ENCODE assay signal across 8 cellular contexts in genomic region chr19:1690570-1691307, GRCh38. TPM values are rescaled to one million over a fixed set of nuclear protein-coding genes. Genes with fewer than 3 reads are reported as not detected.
A peak's percentile ranks its signal among the peaks of the same experiment; 100 is the strongest.
DNase-seq lines count a peak whose midpoint lies in the region; ATAC-seq and TF ChIP-seq lines count a peak whose summit lies in the region.

No MANE protein-coding gene starts in this region.

- H3K27me3 ChIP-seq in lung (ENCODE audit: control insufficient read depth, insufficient read depth), result peaks cover 6% of the 10 kb centered on the region

- H3K4me3 Mint-ChIP-seq in activated T-helper 17 cell treated with anti-CD3 and anti-CD28 coated beads, Interleukin-2, amount 50 U/mL, for 72 hours, result no peak overlapping the region

- peaks cover 7% of the 10 kb centered on the region for H3K9me3 Mint-ChIP-seq in activated T-helper 17 cell treated with anti-CD3 and anti-CD28 coated beads, Interleukin-2, amount 50 U/mL, for 72 hours

- H3K9me3 ChIP-seq in lung (ENCODE audit: control insufficient read depth in 2 of 2, insufficient read depth in 1 of 2, low read length in 1 of 2), result peaks cover 0 to 11% of the 10 kb centered on the region in 2 donors

- 16 to 17% methylated on average over 29 to 32 of the region's 32 CpGs for WGBS in lung, 2 donors

- peak; percentile 52 for ATAC-seq in activated T-helper 17 cell treated with anti-CD3 and anti-CD28 coated beads, Interleukin-2, amount 50 U/mL, for 72 hours (replicated peaks)
- no peak for ATAC-seq in lung (ENCODE audit: insufficient read depth, low FRiP score)
- no peak for ATAC-seq in GM21528 (IDR thresholded peaks at IDR 0.05; ENCODE audit: low FRiP score, unreplicated experiment)
- ATAC-seq in GM21723 (IDR thresholded peaks at IDR 0.05; ENCODE audit: unreplicated experiment), result no peak
- ATAC-seq in GM21529 (IDR thresholded peaks at IDR 0.05; ENCODE audit: unreplicated experiment), result no peak

- H3K27me3 Mint-ChIP-seq in activated T-helper 17 cell treated with anti-CD3 and anti-CD28 coated beads, Interleukin-2, amount 50 U/mL, for 72 hours, result peaks cover 20% of the 10 kb centered on the region

- no peaks in the 10 kb centered on the region for H3K4me1 Mint-ChIP-seq in activated T-helper 17 cell treated with anti-CD3 and anti-CD28 coated beads, Interleukin-2, amount 50 U/mL, for 72 hours

- peaks cover 0 to 4% of the 10 kb centered on the region in 2 donors for H3K4me1 ChIP-seq in lung (ENCODE audit: control insufficient read depth in 2 of 2, insufficient read depth in 2 of 2, low read length in 2 of 2)

- H3K27ac ChIP-seq in lung (ENCODE audit: low read depth in 1 of 2, low read length in 1 of 2), result no peak overlapping the region

- DNase-seq in EL (peak; percentile 35), NCI-H460 (ENCODE audit: extremely low read depth, low read depth) (peak; percentile 36), lung (ENCODE audit: low spot score) (peak; percentile 40), SW 1271 (lab: John Stamatoyannopoulos, UW) (no peak)

- no peaks in the 10 kb centered on the region for H3K36me3 Mint-ChIP-seq in activated T-helper 17 cell treated with anti-CD3 and anti-CD28 coated beads, Interleukin-2, amount 50 U/mL, for 72 hours (ENCODE audit: low read depth)

- no peak for TF ChIP-seq CTCF in lung (IDR thresholded peaks at IDR 0.05; ENCODE audit: control extremely low read depth, extremely low read depth)

- H3K36me3 ChIP-seq in lung (ENCODE audit: control insufficient read depth in 2 of 2, insufficient read depth in 2 of 2, low read length in 2 of 2), result no peaks in the 10 kb centered on the region

- no peak overlapping the region for H3K4me3 ChIP-seq in lung

- no peak overlapping the region for H3K27ac Mint-ChIP-seq in activated T-helper 17 cell treated with anti-CD3 and anti-CD28 coated beads, Interleukin-2, amount 50 U/mL, for 72 hours

RNA-seq across cellular contexts. Expression of gene TCF3, which starts 38.3 kb away (rescaled TPM):
- 44.8 and 50.1 TPM in 2 replicates for total RNA-seq in NCI-H460 (2014; rRNA removed; shearing (Covaris generic))
- polyA plus RNA-seq in NCI-H460 (2014; cell fraction: nucleus; rRNA removed), result 103 and 104 TPM in 2 replicates
- total RNA-seq in activated T-helper 17 cell treated with anti-CD3 and anti-CD28 coated beads, Interleukin-2, amount 50 U/mL, for 72 hours, result 10 to 100 TPM; 53.6 to 87.0 TPM
- total RNA-seq in lung, result 10 to 100 TPM; 50.2 to 58.1 TPM
- polyA plus RNA-seq in lung, result 10 to 100 TPM; 36.9 to 40.1 TPM

Comparison
In these comparisons a context has a peak if more than half of its experiments do, and no peak if none do; other contexts are left out.
1. DNase-seq: peak in EL (single experiment), NCI-H460 (single experiment) and lung (single experiment); none in SW 1271 (0 of 2).